17 cellular contexts compared by ENCODE assay signal in genomic region chrX:10536744-10537143, GRCh38.
"Had no signal": no experiment of that assay in that cellular context is flagged by ENCODE, and none has a peak within 500 bp of the region (broad histone marks: within the 10 kb centered on the region; RNA-seq: fewer than 3 reads in every experiment).

No MANE protein-coding gene starts in this region.

- H3K36me3 Mint-ChIP-seq: naive thymus-derived CD4-positive, alpha-beta T cell; type B pancreatic cell had no signal

- H3K9me3 Mint-ChIP-seq: dendritic cell treated with granulocyte-macrophage colony-stimulating factor and Interleukin-4, amounts not matched to agents 40 ng/mL and 50 ng/mL, for 4 days; effector memory CD8-positive, alpha-beta T cell; type B pancreatic cell had no signal

- H3K27me3 Mint-ChIP-seq: dendritic cell treated with granulocyte-macrophage colony-stimulating factor and Interleukin-4, amounts not matched to agents 40 ng/mL and 50 ng/mL, for 4 days; effector memory CD8-positive, alpha-beta T cell; naive thymus-derived CD4-positive, alpha-beta T cell; type B pancreatic cell had no signal

- DNase-seq: effector memory CD8-positive, alpha-beta T cell; esophagus squamous epithelium; foreskin keratinocyte; kidney; left colon; mammary epithelial cell; naive thymus-derived CD4-positive, alpha-beta T cell; posterior cingulate gyrus; sigmoid colon; stimulated activated CD4-positive, alpha-beta T cell treated with anti-CD3 and anti-CD28 coated beads, Interleukin-12 subunit alpha, Interleukin-12 subunit beta, amount 100 ng/mL, for 4 hours; stimulated activated naive CD4-positive, alpha-beta T cell had no signal

- FAIRE-seq: colon, kidney, urothelium cell line had no signal

- H3K27ac Mint-ChIP-seq: dendritic cell treated with granulocyte-macrophage colony-stimulating factor and Interleukin-4, amounts not matched to agents 40 ng/mL and 50 ng/mL, for 4 days; effector memory CD8-positive, alpha-beta T cell; naive thymus-derived CD4-positive, alpha-beta T cell; type B pancreatic cell had no signal

- H3K27me3 ChIP-seq: esophagus squamous epithelium, foreskin keratinocyte, neutrophil, sigmoid colon had no signal

- H3K4me3 Mint-ChIP-seq: dendritic cell treated with granulocyte-macrophage colony-stimulating factor and Interleukin-4, amounts not matched to agents 40 ng/mL and 50 ng/mL, for 4 days; effector memory CD8-positive, alpha-beta T cell; naive thymus-derived CD4-positive, alpha-beta T cell; type B pancreatic cell had no signal

- H3K27ac ChIP-seq: esophagus squamous epithelium, foreskin keratinocyte, neutrophil, skin epidermis had no signal

- H3K36me3 ChIP-seq: esophagus squamous epithelium, neutrophil, sigmoid colon had no signal

- ATAC-seq: effector memory CD8-positive, alpha-beta T cell; foreskin keratinocyte; naive thymus-derived CD4-positive, alpha-beta T cell had no signal

- H3K4me1 ChIP-seq: esophagus squamous epithelium, foreskin keratinocyte had no signal

- H3K4me3 ChIP-seq: esophagus squamous epithelium, sigmoid colon, skin epidermis had no signal

- H3K9me3 ChIP-seq: esophagus squamous epithelium, neutrophil, sigmoid colon had no signal
